ENCODE assay signal across 11 cellular contexts in genomic region chr22:29979645-29980303, GRCh38.
DNase-seq lines count a peak whose midpoint lies in the region; ATAC-seq, FAIRE-seq and TF ChIP-seq lines count a peak whose summit lies in the region.
"Had no signal": no experiment of that assay in that cellular context is flagged by ENCODE, and none has a peak within 500 bp of the region (broad histone marks: within the 10 kb centered on the region; RNA-seq: fewer than 3 reads in every experiment).

No MANE protein-coding gene starts in this region.

- no peak overlapping the region for H3K4me3 Mint-ChIP-seq in memory B cell
- H3K4me3 Mint-ChIP-seq in activated T-cell treated with anti-CD3 and anti-CD28 coated beads, Interleukin-2, amount 50 U/mL, for 72 hours: no peak overlapping the region
- no peak overlapping the region for H3K4me3 Mint-ChIP-seq in activated T-helper 2 cell treated with anti-CD3 and anti-CD28 coated beads, Interferon-gamma antibody, Interleukin-2, Interleukin-4, amounts not matched to agents 10 μg/mL and 5 μg/mL and 100 μg/mL, durations not matched to agents 14 hours and 24 hours and 36 hours (ENCODE audit: low read depth)
- H3K4me3 Mint-ChIP-seq: nephron progenitor cell had no signal

- no peak for DNase-seq in GM12892 (ENCODE audit: insufficient read length)
- peak; percentile 53 to 63 for DNase-seq in NCI-H187 (lab: John Stamatoyannopoulos, UW)
- no peak for DNase-seq in memory B cell (ENCODE audit: low spot score in 2 of 2)
- DNase-seq in NCI-H2196 treated with DMSO at 0.1 percent for 48 hours (lab: John Stamatoyannopoulos, UW; ENCODE audit: unreplicated experiment): no peak
- DNase-seq in activated T-cell treated with anti-CD3 and anti-CD28 coated beads, Interleukin-2, amount 50 U/mL, for 72 hours: no peak
- DNase-seq in iPS-NIHi11 (ENCODE audit: low spot score): no peak
- DNase-seq in activated T-helper 2 cell treated with anti-CD3 and anti-CD28 coated beads, Interferon-gamma antibody, Interleukin-2, Interleukin-4, amounts not matched to agents 10 μg/mL and 5 μg/mL and 100 μg/mL, durations not matched to agents 14 hours and 24 hours and 36 hours (ENCODE audit: low spot score): no peak
- DNase-seq: activated CD4-positive, alpha-beta T cell treated with anti-CD3 and anti-CD28 coated beads, Interleukin-2, amount 50 U/mL, for 48 hours; nephron progenitor cell had no signal

- no peak for TF ChIP-seq POLR2A in GM12892 (IDR thresholded peaks at IDR 0.05; ENCODE audit: low read depth, low read length)

- no peaks in the 10 kb centered on the region for H3K4me1 Mint-ChIP-seq in memory B cell
- H3K4me1 Mint-ChIP-seq in activated T-cell treated with anti-CD3 and anti-CD28 coated beads, Interleukin-2, amount 50 U/mL, for 72 hours (ENCODE audit: low read depth): no peaks in the 10 kb centered on the region
- no peaks in the 10 kb centered on the region for H3K4me1 Mint-ChIP-seq in activated T-helper 2 cell treated with anti-CD3 and anti-CD28 coated beads, Interferon-gamma antibody, Interleukin-2, Interleukin-4, amounts not matched to agents 10 μg/mL and 5 μg/mL and 100 μg/mL, durations not matched to agents 14 hours and 24 hours and 36 hours (ENCODE audit: low read depth)
- H3K4me1 Mint-ChIP-seq: nephron progenitor cell had no signal

- peak; percentile 89 for FAIRE-seq in GM12892 (lab: Jason Lieb, UNC)
- FAIRE-seq: bronchial epithelial cell had no signal

- H3K36me3 Mint-ChIP-seq in memory B cell: peaks cover 17% of the 10 kb centered on the region
- no peaks in the 10 kb centered on the region for H3K36me3 Mint-ChIP-seq in activated T-cell treated with anti-CD3 and anti-CD28 coated beads, Interleukin-2, amount 50 U/mL, for 72 hours (ENCODE audit: insufficient read depth in 2 of 2)
- peaks cover 22% of the 10 kb centered on the region for H3K36me3 Mint-ChIP-seq in activated T-helper 2 cell treated with anti-CD3 and anti-CD28 coated beads, Interferon-gamma antibody, Interleukin-2, Interleukin-4, amounts not matched to agents 10 μg/mL and 5 μg/mL and 100 μg/mL, durations not matched to agents 14 hours and 24 hours and 36 hours (ENCODE audit: low read depth)

- ATAC-seq in GM21619 (IDR thresholded peaks at IDR 0.05; ENCODE audit: unreplicated experiment): peak; percentile 89
- ATAC-seq in memory B cell (ENCODE audit: low read depth): no peak
- ATAC-seq in activated T-cell treated with anti-CD3 and anti-CD28 coated beads, Interleukin-2, amount 50 U/mL, for 72 hours (replicated peaks in 1 of 2): no peak

- peak overlapping the region; percentile 47 for H3K27ac Mint-ChIP-seq in memory B cell
- no peak overlapping the region for H3K27ac Mint-ChIP-seq in activated T-cell treated with anti-CD3 and anti-CD28 coated beads, Interleukin-2, amount 50 U/mL, for 72 hours
- H3K27ac Mint-ChIP-seq in activated T-helper 2 cell treated with anti-CD3 and anti-CD28 coated beads, Interferon-gamma antibody, Interleukin-2, Interleukin-4, amounts not matched to agents 10 μg/mL and 5 μg/mL and 100 μg/mL, durations not matched to agents 14 hours and 24 hours and 36 hours: no peak overlapping the region
- H3K27ac Mint-ChIP-seq: nephron progenitor cell had no signal

- no peaks in the 10 kb centered on the region for H3K9me3 Mint-ChIP-seq in memory B cell
- no peaks in the 10 kb centered on the region for H3K9me3 Mint-ChIP-seq in activated T-cell treated with anti-CD3 and anti-CD28 coated beads, Interleukin-2, amount 50 U/mL, for 72 hours
- H3K9me3 Mint-ChIP-seq in activated T-helper 2 cell treated with anti-CD3 and anti-CD28 coated beads, Interferon-gamma antibody, Interleukin-2, Interleukin-4, amounts not matched to agents 10 μg/mL and 5 μg/mL and 100 μg/mL, durations not matched to agents 14 hours and 24 hours and 36 hours: no peaks in the 10 kb centered on the region
- H3K9me3 Mint-ChIP-seq: nephron progenitor cell had no signal

- no peaks in the 10 kb centered on the region for H3K27me3 Mint-ChIP-seq in memory B cell
- no peaks in the 10 kb centered on the region for H3K27me3 Mint-ChIP-seq in activated T-cell treated with anti-CD3 and anti-CD28 coated beads, Interleukin-2, amount 50 U/mL, for 72 hours (ENCODE audit: low read depth)
- no peaks in the 10 kb centered on the region for H3K27me3 Mint-ChIP-seq in activated T-helper 2 cell treated with anti-CD3 and anti-CD28 coated beads, Interferon-gamma antibody, Interleukin-2, Interleukin-4, amounts not matched to agents 10 μg/mL and 5 μg/mL and 100 μg/mL, durations not matched to agents 14 hours and 24 hours and 36 hours (ENCODE audit: low read depth)

- intact Hi-C loops in activated T-helper 2 cell treated with anti-CD3 and anti-CD28 coated beads, Interferon-gamma antibody, Interleukin-2, Interleukin-4, amounts not matched to agents 10 μg/mL and 5 μg/mL and 100 μg/mL, durations not matched to agents 14 hours and 24 hours and 36 hours (cut with micrococcal nuclease): no loop called here

Comparison
In these comparisons a context has a peak if more than half of its experiments do, and no peak if none do; other contexts are left out.
1. DNase-seq: peak in NCI-H187 (2 of 2); none in GM12892 (single experiment), memory B cell (0 of 2), NCI-H2196 treated with DMSO at 0.1 percent for 48 hours (single experiment), activated T-cell treated with anti-CD3 and anti-CD28 coated beads, Interleukin-2, amount 50 U/mL, for 72 hours (0 of 2), iPS-NIHi11 (single experiment) and activated T-helper 2 cell treated with anti-CD3 and anti-CD28 coated beads, Interferon-gamma antibody, Interleukin-2, Interleukin-4, amounts not matched to agents 10 μg/mL and 5 μg/mL and 100 μg/mL, durations not matched to agents 14 hours and 24 hours and 36 hours (single experiment).